Comparison of ENCODE assay signal across 1 cellular context in the genomic region with DNA sequence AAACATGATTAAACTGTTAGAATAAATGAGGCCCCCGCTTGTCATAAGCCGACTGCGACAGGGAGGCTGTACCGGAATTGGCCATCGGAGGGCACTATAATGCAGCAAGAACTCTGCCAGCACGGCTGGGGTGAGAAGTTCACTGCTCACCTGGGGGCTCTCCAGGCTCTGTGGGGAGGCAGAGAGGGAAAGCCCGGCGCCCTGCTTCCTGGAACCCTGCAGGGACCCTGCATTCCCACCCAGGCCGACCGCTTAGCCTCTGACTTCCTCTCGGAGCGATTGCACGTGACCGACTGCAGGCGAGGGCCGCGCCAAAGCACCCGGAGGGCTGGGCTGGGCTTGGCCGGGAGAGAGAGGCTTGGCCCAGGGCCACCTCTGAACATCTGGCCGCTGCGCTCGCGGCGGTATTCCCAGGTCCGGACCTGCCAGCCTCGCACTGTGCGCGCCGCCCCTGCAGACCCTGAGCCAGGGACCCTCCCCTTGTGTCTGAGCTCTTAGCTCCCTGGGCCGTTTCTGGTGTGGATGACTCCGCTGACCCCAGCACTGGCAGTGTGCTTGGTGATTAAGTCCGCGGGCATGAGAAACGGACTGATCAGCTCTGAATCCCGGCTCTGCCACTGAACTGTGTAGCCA.
TF ChIP-seq lines count a peak whose summit lies in the region.

No MANE protein-coding gene starts in this region.

TF ChIP-seq in HEK293, 187 proteins besides CTCF, POLR2A, EP300 and RAD21 (continued from another document and continues in another):
- TF ChIP-seq, protein P1, sequence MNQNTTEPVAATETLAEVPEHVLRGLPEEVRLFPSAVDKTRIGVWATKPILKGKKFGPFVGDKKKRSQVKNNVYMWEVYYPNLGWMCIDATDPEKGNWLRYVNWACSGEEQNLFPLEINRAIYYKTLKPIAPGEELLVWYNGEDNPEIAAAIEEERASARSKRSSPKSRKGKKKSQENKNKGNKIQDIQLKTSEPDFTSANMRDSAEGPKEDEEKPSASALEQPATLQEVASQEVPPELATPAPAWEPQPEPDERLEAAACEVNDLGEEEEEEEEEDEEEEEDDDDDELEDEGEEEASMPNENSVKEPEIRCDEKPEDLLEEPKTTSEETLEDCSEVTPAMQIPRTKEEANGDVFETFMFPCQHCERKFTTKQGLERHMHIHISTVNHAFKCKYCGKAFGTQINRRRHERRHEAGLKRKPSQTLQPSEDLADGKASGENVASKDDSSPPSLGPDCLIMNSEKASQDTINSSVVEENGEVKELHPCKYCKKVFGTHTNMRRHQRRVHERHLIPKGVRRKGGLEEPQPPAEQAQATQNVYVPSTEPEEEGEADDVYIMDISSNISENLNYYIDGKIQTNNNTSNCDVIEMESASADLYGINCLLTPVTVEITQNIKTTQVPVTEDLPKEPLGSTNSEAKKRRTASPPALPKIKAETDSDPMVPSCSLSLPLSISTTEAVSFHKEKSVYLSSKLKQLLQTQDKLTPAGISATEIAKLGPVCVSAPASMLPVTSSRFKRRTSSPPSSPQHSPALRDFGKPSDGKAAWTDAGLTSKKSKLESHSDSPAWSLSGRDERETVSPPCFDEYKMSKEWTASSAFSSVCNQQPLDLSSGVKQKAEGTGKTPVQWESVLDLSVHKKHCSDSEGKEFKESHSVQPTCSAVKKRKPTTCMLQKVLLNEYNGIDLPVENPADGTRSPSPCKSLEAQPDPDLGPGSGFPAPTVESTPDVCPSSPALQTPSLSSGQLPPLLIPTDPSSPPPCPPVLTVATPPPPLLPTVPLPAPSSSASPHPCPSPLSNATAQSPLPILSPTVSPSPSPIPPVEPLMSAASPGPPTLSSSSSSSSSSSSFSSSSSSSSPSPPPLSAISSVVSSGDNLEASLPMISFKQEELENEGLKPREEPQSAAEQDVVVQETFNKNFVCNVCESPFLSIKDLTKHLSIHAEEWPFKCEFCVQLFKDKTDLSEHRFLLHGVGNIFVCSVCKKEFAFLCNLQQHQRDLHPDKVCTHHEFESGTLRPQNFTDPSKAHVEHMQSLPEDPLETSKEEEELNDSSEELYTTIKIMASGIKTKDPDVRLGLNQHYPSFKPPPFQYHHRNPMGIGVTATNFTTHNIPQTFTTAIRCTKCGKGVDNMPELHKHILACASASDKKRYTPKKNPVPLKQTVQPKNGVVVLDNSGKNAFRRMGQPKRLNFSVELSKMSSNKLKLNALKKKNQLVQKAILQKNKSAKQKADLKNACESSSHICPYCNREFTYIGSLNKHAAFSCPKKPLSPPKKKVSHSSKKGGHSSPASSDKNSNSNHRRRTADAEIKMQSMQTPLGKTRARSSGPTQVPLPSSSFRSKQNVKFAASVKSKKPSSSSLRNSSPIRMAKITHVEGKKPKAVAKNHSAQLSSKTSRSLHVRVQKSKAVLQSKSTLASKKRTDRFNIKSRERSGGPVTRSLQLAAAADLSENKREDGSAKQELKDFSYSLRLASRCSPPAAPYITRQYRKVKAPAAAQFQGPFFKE (tag by site-specific recombination; IDR thresholded peaks at IDR 0.05; ENCODE audit: borderline replicate concordance): no peak
- TF ChIP-seq, protein P2, sequence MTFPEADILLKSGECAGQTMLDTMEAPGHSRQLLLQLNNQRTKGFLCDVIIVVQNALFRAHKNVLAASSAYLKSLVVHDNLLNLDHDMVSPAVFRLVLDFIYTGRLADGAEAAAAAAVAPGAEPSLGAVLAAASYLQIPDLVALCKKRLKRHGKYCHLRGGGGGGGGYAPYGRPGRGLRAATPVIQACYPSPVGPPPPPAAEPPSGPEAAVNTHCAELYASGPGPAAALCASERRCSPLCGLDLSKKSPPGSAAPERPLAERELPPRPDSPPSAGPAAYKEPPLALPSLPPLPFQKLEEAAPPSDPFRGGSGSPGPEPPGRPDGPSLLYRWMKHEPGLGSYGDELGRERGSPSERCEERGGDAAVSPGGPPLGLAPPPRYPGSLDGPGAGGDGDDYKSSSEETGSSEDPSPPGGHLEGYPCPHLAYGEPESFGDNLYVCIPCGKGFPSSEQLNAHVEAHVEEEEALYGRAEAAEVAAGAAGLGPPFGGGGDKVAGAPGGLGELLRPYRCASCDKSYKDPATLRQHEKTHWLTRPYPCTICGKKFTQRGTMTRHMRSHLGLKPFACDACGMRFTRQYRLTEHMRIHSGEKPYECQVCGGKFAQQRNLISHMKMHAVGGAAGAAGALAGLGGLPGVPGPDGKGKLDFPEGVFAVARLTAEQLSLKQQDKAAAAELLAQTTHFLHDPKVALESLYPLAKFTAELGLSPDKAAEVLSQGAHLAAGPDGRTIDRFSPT (tag by site-specific recombination; IDR thresholded peaks at IDR 0.05): peak; percentile 72
- TF ChIP-seq SP7 (tag by site-specific recombination; IDR thresholded peaks at IDR 0.05): peak; percentile 64
- peak; percentile 65 for TF ChIP-seq KLF1 (tag by site-specific recombination; IDR thresholded peaks at IDR 0.05)
- TF ChIP-seq PRDM6 (tag by site-specific recombination; IDR thresholded peaks at IDR 0.05): no peak
- no peak for TF ChIP-seq EGR2 (tag by site-specific recombination; IDR thresholded peaks at IDR 0.05; ENCODE audit: low read depth)
- TF ChIP-seq ZNF37A (tag by site-specific recombination; IDR thresholded peaks at IDR 0.05): no peak
- no peak for TF ChIP-seq ZNF549 (tag by site-specific recombination; IDR thresholded peaks at IDR 0.05)
- TF ChIP-seq ZNF600 (tag by site-specific recombination; IDR thresholded peaks at IDR 0.05): peak; percentile 91
- TF ChIP-seq, protein P3, sequence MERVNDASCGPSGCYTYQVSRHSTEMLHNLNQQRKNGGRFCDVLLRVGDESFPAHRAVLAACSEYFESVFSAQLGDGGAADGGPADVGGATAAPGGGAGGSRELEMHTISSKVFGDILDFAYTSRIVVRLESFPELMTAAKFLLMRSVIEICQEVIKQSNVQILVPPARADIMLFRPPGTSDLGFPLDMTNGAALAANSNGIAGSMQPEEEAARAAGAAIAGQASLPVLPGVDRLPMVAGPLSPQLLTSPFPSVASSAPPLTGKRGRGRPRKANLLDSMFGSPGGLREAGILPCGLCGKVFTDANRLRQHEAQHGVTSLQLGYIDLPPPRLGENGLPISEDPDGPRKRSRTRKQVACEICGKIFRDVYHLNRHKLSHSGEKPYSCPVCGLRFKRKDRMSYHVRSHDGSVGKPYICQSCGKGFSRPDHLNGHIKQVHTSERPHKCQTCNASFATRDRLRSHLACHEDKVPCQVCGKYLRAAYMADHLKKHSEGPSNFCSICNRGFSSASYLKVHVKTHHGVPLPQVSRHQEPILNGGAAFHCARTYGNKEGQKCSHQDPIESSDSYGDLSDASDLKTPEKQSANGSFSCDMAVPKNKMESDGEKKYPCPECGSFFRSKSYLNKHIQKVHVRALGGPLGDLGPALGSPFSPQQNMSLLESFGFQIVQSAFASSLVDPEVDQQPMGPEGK (tag by site-specific recombination; IDR thresholded peaks at IDR 0.05): peak; percentile 92
- TF ChIP-seq ZNF24 (tag by site-specific recombination; IDR thresholded peaks at IDR 0.05): no peak; the same call in 1 of the 2 replicates
- TF ChIP-seq OVOL3 (tag by site-specific recombination; IDR thresholded peaks at IDR 0.05): no peak
- no peak for TF ChIP-seq ZNF19 (tag by site-specific recombination; IDR thresholded peaks at IDR 0.05; ENCODE audit: low read depth)
- peak; percentile 50; the same call in 1 of the 2 replicates for TF ChIP-seq ZNF366 (tag by site-specific recombination; conservative IDR thresholded peaks at IDR 0.05)
- TF ChIP-seq, protein P4, sequence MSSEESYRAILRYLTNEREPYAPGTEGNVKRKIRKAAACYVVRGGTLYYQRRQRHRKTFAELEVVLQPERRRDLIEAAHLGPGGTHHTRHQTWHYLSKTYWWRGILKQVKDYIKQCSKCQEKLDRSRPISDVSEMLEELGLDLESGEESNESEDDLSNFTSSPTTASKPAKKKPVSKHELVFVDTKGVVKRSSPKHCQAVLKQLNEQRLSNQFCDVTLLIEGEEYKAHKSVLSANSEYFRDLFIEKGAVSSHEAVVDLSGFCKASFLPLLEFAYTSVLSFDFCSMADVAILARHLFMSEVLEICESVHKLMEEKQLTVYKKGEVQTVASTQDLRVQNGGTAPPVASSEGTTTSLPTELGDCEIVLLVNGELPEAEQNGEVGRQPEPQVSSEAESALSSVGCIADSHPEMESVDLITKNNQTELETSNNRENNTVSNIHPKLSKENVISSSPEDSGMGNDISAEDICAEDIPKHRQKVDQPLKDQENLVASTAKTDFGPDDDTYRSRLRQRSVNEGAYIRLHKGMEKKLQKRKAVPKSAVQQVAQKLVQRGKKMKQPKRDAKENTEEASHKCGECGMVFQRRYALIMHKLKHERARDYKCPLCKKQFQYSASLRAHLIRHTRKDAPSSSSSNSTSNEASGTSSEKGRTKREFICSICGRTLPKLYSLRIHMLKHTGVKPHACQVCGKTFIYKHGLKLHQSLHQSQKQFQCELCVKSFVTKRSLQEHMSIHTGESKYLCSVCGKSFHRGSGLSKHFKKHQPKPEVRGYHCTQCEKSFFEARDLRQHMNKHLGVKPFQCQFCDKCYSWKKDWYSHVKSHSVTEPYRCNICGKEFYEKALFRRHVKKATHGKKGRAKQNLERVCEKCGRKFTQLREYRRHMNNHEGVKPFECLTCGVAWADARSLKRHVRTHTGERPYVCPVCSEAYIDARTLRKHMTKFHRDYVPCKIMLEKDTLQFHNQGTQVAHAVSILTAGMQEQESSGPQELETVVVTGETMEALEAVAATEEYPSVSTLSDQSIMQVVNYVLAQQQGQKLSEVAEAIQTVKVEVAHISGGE (tag by site-specific recombination; conservative IDR thresholded peaks at IDR 0.05; ENCODE audit: low read depth): no peak
- no peak for TF ChIP-seq KLF9 (tag by site-specific recombination; IDR thresholded peaks at IDR 0.05; ENCODE audit: low read depth)
- no peak for TF ChIP-seq ZNF488 (tag by site-specific recombination; IDR thresholded peaks at IDR 0.05)
- no peak for TF ChIP-seq ZNF214 (tag by site-specific recombination; IDR thresholded peaks at IDR 0.05; ENCODE audit: borderline replicate concordance)
- no peak for TF ChIP-seq ATF2 (tag by site-specific recombination; IDR thresholded peaks at IDR 0.05; ENCODE audit: low read depth)
- TF ChIP-seq ZSCAN16 (tag by site-specific recombination; IDR thresholded peaks at IDR 0.05): no peak
- no peak for TF ChIP-seq ZNF571 (tag by site-specific recombination; IDR thresholded peaks at IDR 0.05)
- TF ChIP-seq REPIN1 (tag by site-specific recombination; IDR thresholded peaks at IDR 0.05; ENCODE audit: low read depth): no peak
- TF ChIP-seq PRDM10 (tag by site-specific recombination; IDR thresholded peaks at IDR 0.05): peak; percentile 84
- TF ChIP-seq ZNF449 (tag by site-specific recombination; IDR thresholded peaks at IDR 0.05): peak; percentile 93
- no peak for TF ChIP-seq ZNF138 (tag by site-specific recombination; IDR thresholded peaks at IDR 0.05; ENCODE audit: borderline replicate concordance)
